In the genomic region with DNA sequence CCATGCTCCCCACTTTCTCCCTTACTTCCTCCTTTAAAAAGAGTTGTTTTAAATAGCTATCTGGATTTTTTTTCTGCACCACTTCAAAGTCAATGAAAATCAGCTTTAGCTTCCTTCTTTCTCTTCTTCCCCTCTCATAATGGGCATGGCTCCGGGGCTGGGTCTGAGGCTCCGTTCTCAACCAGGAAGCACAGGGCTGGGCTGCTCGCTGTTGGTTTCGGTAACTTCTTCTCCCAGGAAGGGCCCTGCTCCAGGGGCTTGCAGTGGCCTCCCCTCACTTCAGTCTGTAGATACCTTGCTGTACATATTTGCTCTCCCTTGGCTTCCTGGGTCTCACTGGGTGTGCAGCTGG, we compare ENCODE assay signal across 15 cellular contexts. TPM values are rescaled to one million over a fixed set of nuclear protein-coding genes. Genes with fewer than 3 reads are reported as not detected.
DNase-seq lines count a peak whose midpoint lies in the region; ATAC-seq, FAIRE-seq and TF ChIP-seq lines count a peak whose summit lies in the region.
"Had no signal": no experiment of that assay in that cellular context is flagged by ENCODE, and none has a peak within 500 bp of the region (broad histone marks: within the 10 kb centered on the region; RNA-seq: fewer than 3 reads in every experiment).

No MANE protein-coding gene starts in this region.

- peak overlapping the region in 2 of 3 donors; percentile 31 to 54 for H3K4me3 Mint-ChIP-seq in T-cell

- TF ChIP-seq POLR2A in right lobe of liver (IDR thresholded peaks at IDR 0.05) (no peak), HepG2 (IDR thresholded peaks at IDR 0.05; ENCODE audit: insufficient read depth in 1 of 2, low read depth in 2 of 2, low read length in 2 of 2) (no peak)

- CTCF ChIA-PET in HepG2 (lab: Yijun Ruan, JAX; ENCODE audit: low intra/inter-chr PET ratio, low total read pairs) (no interaction called here), T-cell (lab: Charles Lee) (no interaction called here)

- BruUV-seq in HepG2 (replicated peaks; lab: Mats Ljungman, UMichigan) = no TSS peak

- H3K4me3 ChIP-seq in right lobe of liver (no peak overlapping the region), HepG2 (replicated peaks in 1 of 3; ENCODE audit: insufficient read depth in 1 of 3, low read depth in 2 of 3, low read length in 3 of 3) (no peak overlapping the region), H7 (ENCODE audit: insufficient read depth, low read depth, low read length) (no peak overlapping the region)
- H3K4me3 ChIP-seq: SJSA1 had no signal

- H3K27ac Mint-ChIP-seq in T-cell = peak overlapping the region; percentile 60 to 71

- H3K4me2 ChIP-seq in HepG2 (ENCODE audit: low read depth, low read length) = no peak overlapping the region

- in situ Hi-C loops in HepG2 (cut with HindIII; ENCODE audit: extremely low pct_ligation_motif_present, low pct_unique_long_range_greater_than_20kb) = no loop called here

- no peaks in the 10 kb centered on the region for H3K27me3 Mint-ChIP-seq in T-cell

- H3K9me3 ChIP-seq in right lobe of liver (no peaks in the 10 kb centered on the region), HepG2 (ENCODE audit: low read length) (no peaks in the 10 kb centered on the region)
- H3K9me3 ChIP-seq: SJSA1 had no signal

- ATAC-seq in right lobe of liver = peak in 3 of 4 donors; percentile 29 to 40 (median 31)
- ATAC-seq in HepG2 = no peak
- ATAC-seq in T-cell (replicated peaks in 1 of 4) = peak; percentile 36 to 63 (median 56)
- peak; percentile 49 for ATAC-seq in left colon

- no peaks in the 10 kb centered on the region for H3K9me3 Mint-ChIP-seq in T-cell

- H3K36me3 ChIP-seq in right lobe of liver (no peaks in the 10 kb centered on the region), HepG2 (replicated peaks in 1 of 2; ENCODE audit: control insufficient read depth in 1 of 2, insufficient read depth in 2 of 2, low read length in 2 of 2) (no peaks in the 10 kb centered on the region), H7 (replicated peaks; ENCODE audit: control insufficient read depth, insufficient read depth, low read length) (no peaks in the 10 kb centered on the region)

- H3K4me1 Mint-ChIP-seq in T-cell = peaks cover 16 to 26% (median 23%) of the 10 kb centered on the region in 3 donors

- no peak for TF ChIP-seq RAD21 in HepG2 (CRISPR knock-in tag; IDR thresholded peaks at IDR 0.05)

- H4K20me1 ChIP-seq in HepG2 (ENCODE audit: insufficient read depth, low read length) = no peaks in the 10 kb centered on the region

- TF ChIP-seq EP300 in HepG2 (IDR thresholded peaks at IDR 0.05; ENCODE audit: low read depth in 2 of 2, low read length in 2 of 2) (no peak), HepG2 (CRISPR knock-in tag; IDR thresholded peaks at IDR 0.05; ENCODE audit: borderline replicate concordance) (no peak)

- TF ChIP-seq CTCF in right lobe of liver (IDR thresholded peaks at IDR 0.05) = no peak
- TF ChIP-seq CTCF in HepG2 (CRISPR knock-in tag; IDR thresholded peaks at IDR 0.05) = no peak

- intact Hi-C loops in right lobe of liver (cut with DNase I) = no loop called here
- intact Hi-C loops in HepG2 (cut with micrococcal nuclease; ENCODE audit: unreplicated experiment) = no loop called here
- intact Hi-C loops in left colon (cut with DNase I, micrococcal nuclease) = no loop called here

- no peaks in the 10 kb centered on the region for H3K79me2 ChIP-seq in HepG2 (ENCODE audit: insufficient read depth, low read length)

- H3K27ac ChIP-seq in right lobe of liver = no peak overlapping the region
- H3K27ac ChIP-seq in HepG2 (ENCODE audit: extremely low read length, insufficient read depth, low read length) = no peak overlapping the region
- H3K27ac ChIP-seq: C4-2B, SJSA1 had no signal

- DNase-seq in right lobe of liver (peak in 1 of 3 donors; percentile 41), HepG2 (ENCODE audit: low spot score) (no peak), T-cell (peak in 3 of 34 experiments; percentile 9 to 24 (median 22)), left colon (peak; percentile 76 to 78), HUDEP-2 (lab: John Stamatoyannopoulos, UW; ENCODE audit: unreplicated experiment in 76 of 76) (no peak), H7 (no peak), NCI-H2107 treated with DMSO at 0.1 percent for 48 hours (lab: John Stamatoyannopoulos, UW; ENCODE audit: unreplicated experiment) (no peak)
- no peak for DNase-seq in stimulated activated CD4-positive, alpha-beta T cell treated with anti-CD3 and anti-CD28 coated beads, Interleukin-12 subunit alpha, Interleukin-12 subunit beta, amount 100 ng/mL, for 4 hours
- DNase-seq: HCEC 1CT; NCI-H524 treated with DMSO at 0.1 percent for 48 hours; stimulated activated CD4-positive, alpha-beta T cell treated with anti-CD3 and anti-CD28 coated beads, Interleukin-2, amount 100 ng/mL, for 48 hours had no signal

- POLR2A ChIA-PET in HepG2 (lab: Yijun Ruan, JAX) = no interaction called here
- POLR2A ChIA-PET in T-cell (lab: Charles Lee) = interaction anchor here (0.6 kb wide), 3 partner anchors 32 to 524 kb away, joined by 4 to 5 read pairs (median 4); no protein-coding TSS in a partner anchor

- no peak for FAIRE-seq in HepG2 (lab: Jason Lieb, UNC)
- FAIRE-seq: GM19239, keratinocyte had no signal

- H3K4me1 ChIP-seq in right lobe of liver (no peaks in the 10 kb centered on the region), HepG2 (ENCODE audit: insufficient read depth, low read length) (peaks cover 12% of the 10 kb centered on the region; the same call in 1 of the 2 replicates)

- no CpG with 5 or more reads among the region's 4 CpGs for WGBS in right lobe of liver (ENCODE audit: insufficient coverage, low coverage, low lambda C conversion rate, missing lambda C conversion rate)
- WGBS in HepG2 (ENCODE audit: low lambda C conversion rate) = 90% methylated on average over 4 of the region's 4 CpGs

- H3K36me3 Mint-ChIP-seq in T-cell = no peaks in the 10 kb centered on the region

- H3K27me3 ChIP-seq in right lobe of liver (no peaks in the 10 kb centered on the region), HepG2 (ENCODE audit: control insufficient read depth in 1 of 2, insufficient read depth in 2 of 2, low read length in 2 of 2) (no peaks in the 10 kb centered on the region), H7 (ENCODE audit: control insufficient read depth, insufficient read depth, low read length) (no peaks in the 10 kb centered on the region; the same call in 1 of the 2 replicates)
- H3K27me3 ChIP-seq: SJSA1 had no signal

- H2AFZ ChIP-seq in HepG2 (ENCODE audit: low read length) = no peak overlapping the region

- no peak overlapping the region for H3K9ac ChIP-seq in HepG2 (ENCODE audit: insufficient read depth, low read depth, low read length)

TF ChIP-seq in HepG2, 621 proteins besides CTCF, POLR2A, EP300 and RAD21:
- TF ChIP-seq KDM4B (CRISPR knock-in tag; IDR thresholded peaks at IDR 0.05) (no peak), HCFC1 (IDR thresholded peaks at IDR 0.05; ENCODE audit: low read depth, low read length) (no peak), TIGD3 (CRISPR knock-in tag; IDR thresholded peaks at IDR 0.05; ENCODE audit: borderline replicate concordance) (no peak), ZC3H13 (CRISPR knock-in tag; IDR thresholded peaks at IDR 0.05) (no peak), NFATC3 (CRISPR knock-in tag; IDR thresholded peaks at IDR 0.05) (no peak)

RNA-seq across cellular contexts. Expression of gene MICAL2, which starts 23.8 kb away (rescaled TPM):
- total RNA-seq in right lobe of liver = 10 to 100 TPM; 17.0 to 50.7 (median 35.9) TPM
- total RNA-seq in HepG2 (2016; rRNA removed; fragmentation: Illumina TruSeq; extraction: Trizol) = 1.1 and 1.4 TPM in 2 replicates
- 0.18 and 0.51 TPM in 2 replicates for total RNA-seq in HepG2 (2016; cell fraction: cytosol; rRNA removed; fragmentation: Illumina TruSeq; extraction: Trizol; ENCODE audit: low read depth)
- 1.1 and 1.7 TPM in 2 replicates for total RNA-seq in HepG2 (2016; cell fraction: insoluble cytoplasmic fraction; rRNA removed; fragmentation: Illumina TruSeq; extraction: Trizol)
- 1.1 and 1.3 TPM in 2 replicates for total RNA-seq in HepG2 (2016; cell fraction: membrane; rRNA removed; fragmentation: Illumina TruSeq; extraction: Trizol)
- 1.6 and 3.7 TPM in 2 replicates for total RNA-seq in HepG2 (2016; cell fraction: nucleus; rRNA removed; fragmentation: Illumina TruSeq; extraction: Trizol)
- 0.59 and 0.78 TPM in 2 replicates for polyA plus RNA-seq in HepG2 (2011; rRNA removed)
- polyA plus RNA-seq in HepG2 (2011; cell fraction: cytosol; rRNA removed) = 0.46 and 0.50 TPM in 2 replicates
- polyA plus RNA-seq in HepG2 (2011; cell fraction: nucleus; rRNA removed) = 0.61 and 0.97 TPM in 2 replicates
- 0.48 and 1.6 TPM in 2 replicates for polyA plus RNA-seq in HepG2 (2012)
- polyA plus RNA-seq in HepG2 (2016; cell fraction: cytosol; fragmentation: Illumina TruSeq; extraction: Trizol; ENCODE audit: low read depth) = 0.29 and 0.53 TPM in 2 replicates
- 0.73 and 1.3 TPM in 2 replicates for polyA plus RNA-seq in HepG2 (2016; cell fraction: insoluble cytoplasmic fraction; fragmentation: Illumina TruSeq; extraction: Trizol; ENCODE audit: low read depth)
- 0.34 and 0.39 TPM in 2 replicates for polyA plus RNA-seq in HepG2 (2016; cell fraction: membrane; fragmentation: Illumina TruSeq; extraction: Trizol; ENCODE audit: low read depth)
- 1.2 and 2.1 TPM in 2 replicates for polyA plus RNA-seq in HepG2 (2016; cell fraction: nucleus; fragmentation: Illumina TruSeq; extraction: Trizol; ENCODE audit: insufficient read depth, low read depth)
- 1.6 and 8.6 TPM in 2 replicates for polyA minus RNA-seq in HepG2 (2011; rRNA and poly(A)+ RNA removed; ENCODE audit: low replicate concordance)
- 0.70 and 2.7 TPM in 2 replicates for polyA minus RNA-seq in HepG2 (2011; cell fraction: cytosol; rRNA and poly(A)+ RNA removed)
- 2.4 and 3.5 TPM in 2 replicates for polyA minus RNA-seq in HepG2 (2011; cell fraction: nucleus; rRNA and poly(A)+ RNA removed)
- total RNA-seq in T-cell = 10 to 100 TPM; 13.7 to 38.7 (median 22.9) TPM
- total RNA-seq in left colon = 100 to 1,000 TPM; 268 to 361 TPM
- total RNA-seq in H7 (2014; rRNA removed; shearing (Covaris generic)) = 0.83 and 1.1 TPM in 2 replicates

Comparison
In these comparisons a context has a peak if more than half of its experiments do, and no peak if none do; other contexts are left out.
1. DNase-seq: peak in left colon (2 of 2); none in HepG2 (single experiment), HUDEP-2 (0 of 76), H7 (single experiment), NCI-H2107 treated with DMSO at 0.1 percent for 48 hours (single experiment) and stimulated activated CD4-positive, alpha-beta T cell treated with anti-CD3 and anti-CD28 coated beads, Interleukin-12 subunit alpha, Interleukin-12 subunit beta, amount 100 ng/mL, for 4 hours (single experiment).